ENCODE assay signal across 12 cellular contexts in the genomic region with DNA sequence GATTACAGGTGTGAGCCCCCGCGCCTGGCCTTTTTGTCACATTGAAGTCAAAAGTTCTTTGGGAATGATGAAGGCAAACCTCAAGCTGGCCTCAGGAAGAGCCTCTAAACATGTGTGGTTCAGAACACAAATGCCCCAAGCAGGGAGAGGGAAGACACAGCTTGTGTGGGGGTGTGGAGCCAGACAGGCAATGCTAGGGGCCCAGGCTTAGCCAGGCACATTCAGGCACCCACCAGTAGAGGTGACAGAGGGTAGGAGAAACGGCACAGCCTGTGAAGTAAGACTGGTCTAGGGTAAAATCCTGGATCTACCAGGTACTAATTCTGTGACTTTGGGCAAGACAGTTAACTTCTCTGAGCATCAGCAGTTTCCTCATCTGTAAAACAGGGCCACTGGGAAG. TPM values are rescaled to one million over a fixed set of nuclear protein-coding genes. Genes with fewer than 3 reads are reported as not detected.
DNase-seq lines count a peak whose midpoint lies in the region; ATAC-seq, FAIRE-seq and TF ChIP-seq lines count a peak whose summit lies in the region.
"Had no signal": no experiment of that assay in that cellular context is flagged by ENCODE, and none has a peak within 500 bp of the region (broad histone marks: within the 10 kb centered on the region; RNA-seq: fewer than 3 reads in every experiment).

No MANE protein-coding gene starts in this region.

- TF ChIP-seq CTCF in K562 (IDR thresholded peaks at IDR 0.05 in 2 of 3, conservative IDR thresholded peaks at IDR 0.05 in 1 of 3; ENCODE audit: insufficient read depth in 2 of 3, low read depth in 1 of 3, low read length in 3 of 3) = peak; percentile 31 to 42 (median 40); a peak in 4 of 6 replicates

- ATAC-seq in K562 = peak; percentile 60
- ATAC-seq in stimulated activated naive CD8-positive, alpha-beta T cell treated with anti-CD3 and anti-CD28 coated beads, Interleukin-15, amount 100 ng/mL, for 72 hours = peak; percentile 36
- ATAC-seq: Panc1, right cardiac atrium had no signal

- BruUV-seq in K562 (replicated peaks; lab: Mats Ljungman, UMichigan) = no TSS peak

- no peak for TF ChIP-seq POLR2A in K562 (conservative IDR thresholded peaks at IDR 0.05)

- WGBS in K562 (ENCODE audit: insufficient coverage, low coverage, missing lambda C conversion rate) = 66% methylated on average over 3 of the region's 3 CpGs

- peak overlapping the region; percentile 11 to 69; a peak in 3 of 4 replicates for H3K9ac ChIP-seq in K562 (ENCODE audit: insufficient read depth in 1 of 2, low read depth in 2 of 2, low read length in 2 of 2)

- CTCF ChIA-PET in K562 (lab: Yijun Ruan, JAX; ENCODE audit: low intra/inter-chr PET ratio) = no interaction called here

- TF ChIP-seq EP300 in K562 (IDR thresholded peaks at IDR 0.05; ENCODE audit: low read length) = no peak

- H2AFZ ChIP-seq in K562 (ENCODE audit: low read depth, low read length) = peak overlapping the region; percentile 54

- H3K4me2 ChIP-seq in K562 (ENCODE audit: insufficient read depth, low read length) = no peak overlapping the region

- peak; percentile 39 for DNase-seq in stimulated activated CD4-positive, alpha-beta T cell treated with anti-CD3 and anti-CD28 coated beads, Interleukin-15, amount 100 ng/mL, for 24 hours
- no peak for DNase-seq in stimulated activated CD4-positive, alpha-beta T cell treated with anti-CD3 and anti-CD28 coated beads, Interleukin-2, amount 100 ng/mL, for 24 hours
- DNase-seq in OCI-M1 (lab: John Stamatoyannopoulos, UW) (peak; percentile 66), K562 (ENCODE audit: extremely low read depth in 1 of 4, low spot score in 3 of 4) (peak; percentile 25 to 58 (median 34)), ureter (ENCODE audit: low spot score) (no peak), putamen (ENCODE audit: low spot score) (no peak), NCI-H2196 treated with DMSO at 0.1 percent for 48 hours (lab: John Stamatoyannopoulos, UW; ENCODE audit: unreplicated experiment) (no peak)
- peak; percentile 35 to 42 for DNase-seq in stimulated activated naive CD8-positive, alpha-beta T cell treated with anti-CD3 and anti-CD28 coated beads, Interleukin-15, amount 100 ng/mL, for 72 hours
- DNase-seq: right cardiac atrium had no signal

- no peaks in the 10 kb centered on the region for H3K36me3 ChIP-seq in K562 (ENCODE audit: control insufficient read depth, insufficient read depth, low read length)

- TF ChIP-seq RAD21 in K562 (CRISPR knock-in tag; conservative IDR thresholded peaks at IDR 0.05 in 1 of 2, IDR thresholded peaks at IDR 0.05 in 1 of 2) = peak in 1 of 2 experiments; percentile 39; a peak in 2 of 4 replicates

- intact Hi-C loops in K562 (cut with micrococcal nuclease) = loop anchor here (2.0 to 5.0 kb wide), 5 partner anchors 25 to 160 kb away; partner anchors contain the start of genes SLC27A2 and USP8

- H3K27me3 ChIP-seq in K562 (ENCODE audit: control insufficient read depth in 2 of 2, insufficient read depth in 2 of 2, low read length in 2 of 2) = no peaks in the 10 kb centered on the region

- H3K4me3 ChIP-seq in K562 = no peak overlapping the region

- H3K27ac ChIP-seq in K562 (ENCODE audit: extremely low read depth, low read depth, low read length) = peak overlapping the region; percentile 85; the same call in 2 of the 3 replicates

- FAIRE-seq in K562 (lab: Jason Lieb, UNC) = no peak

- peaks cover 0 to 2% of the 10 kb centered on the region in 2 donors for H3K9me3 Mint-ChIP-seq in stimulated activated naive CD8-positive, alpha-beta T cell treated with anti-CD3 and anti-CD28 coated beads, Interleukin-15, amount 100 ng/mL, for 72 hours

- peak overlapping the region; percentile 16 to 71 for H3K4me3 Mint-ChIP-seq in stimulated activated naive CD8-positive, alpha-beta T cell treated with anti-CD3 and anti-CD28 coated beads, Interleukin-15, amount 100 ng/mL, for 72 hours

- H3K27ac Mint-ChIP-seq in stimulated activated naive CD8-positive, alpha-beta T cell treated with anti-CD3 and anti-CD28 coated beads, Interleukin-15, amount 100 ng/mL, for 72 hours = peak overlapping the region; percentile 85 to 92

- no peaks in the 10 kb centered on the region for H3K9me1 ChIP-seq in K562 (ENCODE audit: control insufficient read depth, insufficient read depth, low read length)

- no peaks in the 10 kb centered on the region for H4K20me1 ChIP-seq in K562 (replicated peaks; ENCODE audit: control insufficient read depth, insufficient read depth, low read length)

- H3K4me1 Mint-ChIP-seq in stimulated activated naive CD8-positive, alpha-beta T cell treated with anti-CD3 and anti-CD28 coated beads, Interleukin-15, amount 100 ng/mL, for 72 hours = peaks cover 68% of the 10 kb centered on the region

- in situ Hi-C loops in K562 (cut with MboI) = no loop called here

- no peaks in the 10 kb centered on the region for H3K9me3 ChIP-seq in K562 (replicated peaks; ENCODE audit: control insufficient read depth, insufficient read depth, low read depth, low read length)

- no peaks in the 10 kb centered on the region for H3K79me2 ChIP-seq in K562 (ENCODE audit: control insufficient read depth, insufficient read depth, low read length)

- peaks cover 52 to 54% of the 10 kb centered on the region in 2 experiments for H3K4me1 ChIP-seq in K562 (replicated peaks in 1 of 2; ENCODE audit: control insufficient read depth in 2 of 2, insufficient read depth in 2 of 2, low read length in 2 of 2)

- POLR2A ChIA-PET in K562 (lab: Yijun Ruan, JAX) = interaction anchor here (1.2 to 3.4 kb wide), 5 partner anchors 12 to 79 kb away, joined by 3 to 28 read pairs (median 6); no protein-coding TSS in a partner anchor

- no peaks in the 10 kb centered on the region for H3K27me3 Mint-ChIP-seq in stimulated activated naive CD8-positive, alpha-beta T cell treated with anti-CD3 and anti-CD28 coated beads, Interleukin-15, amount 100 ng/mL, for 72 hours

TF ChIP-seq in K562, 482 proteins besides CTCF, POLR2A, EP300 and RAD21 (continues in another document):
- TF ChIP-seq PPARD (CRISPR knock-in tag; IDR thresholded peaks at IDR 0.05) (no peak), NR4A1 (CRISPR knock-in tag; IDR thresholded peaks at IDR 0.05) (no peak), NR4A1 (tag; IDR thresholded peaks at IDR 0.05) (0 out of 2 replicates have a peak, but pooled peaks have one; percentile 22), CBX1 (IDR thresholded peaks at IDR 0.05; ENCODE audit: low read depth) (0 out of 2 replicates have a peak, but pooled peaks have one; percentile 20), ZNF644 (tag; IDR thresholded peaks at IDR 0.05; ENCODE audit: low read depth) (no peak), ZNF197 (CRISPR knock-in tag; IDR thresholded peaks at IDR 0.05; ENCODE audit: low read depth) (peak; percentile 22; the same call in 1 of the 2 replicates), POU5F1 (IDR thresholded peaks at IDR 0.05; ENCODE audit: borderline replicate concordance, low read depth, low read length, partially characterized antibody) (no peak), E2F4 (CRISPR knock-in tag; IDR thresholded peaks at IDR 0.05; ENCODE audit: low read depth) (no peak), EGR1 (conservative IDR thresholded peaks at IDR 0.05) (peak; percentile 47; the same call in 1 of the 2 replicates), SMARCA4 (IDR thresholded peaks at IDR 0.05) (0 out of 2 replicates have a peak, but pooled peaks have one; percentile 11), ADNP (tag; IDR thresholded peaks at IDR 0.05) (peak; percentile 40; the same call in 1 of the 2 replicates)
- TF ChIP-seq, protein P1, sequence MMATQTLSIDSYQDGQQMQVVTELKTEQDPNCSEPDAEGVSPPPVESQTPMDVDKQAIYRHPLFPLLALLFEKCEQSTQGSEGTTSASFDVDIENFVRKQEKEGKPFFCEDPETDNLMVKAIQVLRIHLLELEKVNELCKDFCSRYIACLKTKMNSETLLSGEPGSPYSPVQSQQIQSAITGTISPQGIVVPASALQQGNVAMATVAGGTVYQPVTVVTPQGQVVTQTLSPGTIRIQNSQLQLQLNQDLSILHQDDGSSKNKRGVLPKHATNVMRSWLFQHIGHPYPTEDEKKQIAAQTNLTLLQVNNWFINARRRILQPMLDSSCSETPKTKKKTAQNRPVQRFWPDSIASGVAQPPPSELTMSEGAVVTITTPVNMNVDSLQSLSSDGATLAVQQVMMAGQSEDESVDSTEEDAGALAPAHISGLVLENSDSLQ (IDR thresholded peaks at IDR 0.05) = no peak

RNA-seq across cellular contexts. Expression of gene HDC, which starts 3.5 kb away (rescaled TPM):
- 0.65 TPM in 1 of 2 replicates, not detected in the other for total RNA-seq in K562 (2011; cell fraction: chromatin; rRNA removed; ENCODE audit: low replicate concordance)
- 0.13 TPM in 1 of 2 replicates, not detected in the other for total RNA-seq in K562 (2011; cell fraction: nucleolus; rRNA removed)
- 0.31 and 0.37 TPM in 2 replicates for total RNA-seq in K562 (2011; cell fraction: nucleoplasm; rRNA removed)
- total RNA-seq in K562 (2014; rRNA removed) = 0.37 and 2.0 TPM in 2 replicates
- 0.33 and 0.70 TPM in 2 replicates for total RNA-seq in K562 (2014; rRNA removed; fragmentation: Illumina TruSeq; extraction: Trizol)
- 4.3 and 5.3 TPM in 2 replicates for total RNA-seq in K562 (2015; rRNA removed; fragmentation: Illumina TruSeq; extraction: Trizol)
- total RNA-seq in K562 (2021) = 0.71 and 1.1 TPM in 2 replicates
- polyA plus RNA-seq in K562 (2011; rRNA removed) = 0.20 and 0.26 TPM in 2 replicates
- 0.31 TPM in 1 of 2 replicates, not detected in the other for polyA plus RNA-seq in K562 (2011; cell fraction: cytosol; rRNA removed)
- polyA plus RNA-seq in K562 (2011; cell fraction: nucleus; rRNA removed) = 0.91 and 1.6 TPM in 2 replicates
- 4.9 and 5.5 TPM in 2 replicates for polyA plus RNA-seq in K562 (2012)
- 1.1 and 1.4 TPM in 2 replicates for polyA plus RNA-seq in K562 (2014; fragmentation: Illumina TruSeq; extraction: Trizol)
- under 1 TPM; 0.69 to 0.99 TPM for polyA plus RNA-seq in K562 (2014; fragmentation: Nextera tagmentation; extraction: Ambion mirVana)
- polyA plus RNA-seq in K562 (2014; rRNA removed) = 1.5 and 2.5 TPM in 2 replicates
- polyA minus RNA-seq in K562 (2011; rRNA and poly(A)+ RNA removed) = 0.21 TPM in 1 of 2 replicates, not detected in the other
- not detected in 2 replicates for polyA minus RNA-seq in K562 (2011; cell fraction: cytosol; rRNA and poly(A)+ RNA removed)
- polyA minus RNA-seq in K562 (2011; cell fraction: nucleus; rRNA and poly(A)+ RNA removed) = 0.11 and 0.13 TPM in 2 replicates
- total RNA-seq in ureter = 5.6 TPM
- total RNA-seq: glomerular endothelial cell had no signal
- polyA plus RNA-seq: BJ, right cardiac atrium had no signal

Comparison
In these comparisons a context has a peak if more than half of its experiments do, and no peak if none do; other contexts are left out.
1. DNase-seq: peak in stimulated activated CD4-positive, alpha-beta T cell treated with anti-CD3 and anti-CD28 coated beads, Interleukin-15, amount 100 ng/mL, for 24 hours (single experiment), OCI-M1 (single experiment), K562 (4 of 4) and stimulated activated naive CD8-positive, alpha-beta T cell treated with anti-CD3 and anti-CD28 coated beads, Interleukin-15, amount 100 ng/mL, for 72 hours (2 of 2); none in stimulated activated CD4-positive, alpha-beta T cell treated with anti-CD3 and anti-CD28 coated beads, Interleukin-2, amount 100 ng/mL, for 24 hours (0 of 2), ureter (single experiment), putamen (single experiment) and NCI-H2196 treated with DMSO at 0.1 percent for 48 hours (single experiment).